Comparison of ENCODE assay signal across 8 cellular contexts in the genomic region with DNA sequence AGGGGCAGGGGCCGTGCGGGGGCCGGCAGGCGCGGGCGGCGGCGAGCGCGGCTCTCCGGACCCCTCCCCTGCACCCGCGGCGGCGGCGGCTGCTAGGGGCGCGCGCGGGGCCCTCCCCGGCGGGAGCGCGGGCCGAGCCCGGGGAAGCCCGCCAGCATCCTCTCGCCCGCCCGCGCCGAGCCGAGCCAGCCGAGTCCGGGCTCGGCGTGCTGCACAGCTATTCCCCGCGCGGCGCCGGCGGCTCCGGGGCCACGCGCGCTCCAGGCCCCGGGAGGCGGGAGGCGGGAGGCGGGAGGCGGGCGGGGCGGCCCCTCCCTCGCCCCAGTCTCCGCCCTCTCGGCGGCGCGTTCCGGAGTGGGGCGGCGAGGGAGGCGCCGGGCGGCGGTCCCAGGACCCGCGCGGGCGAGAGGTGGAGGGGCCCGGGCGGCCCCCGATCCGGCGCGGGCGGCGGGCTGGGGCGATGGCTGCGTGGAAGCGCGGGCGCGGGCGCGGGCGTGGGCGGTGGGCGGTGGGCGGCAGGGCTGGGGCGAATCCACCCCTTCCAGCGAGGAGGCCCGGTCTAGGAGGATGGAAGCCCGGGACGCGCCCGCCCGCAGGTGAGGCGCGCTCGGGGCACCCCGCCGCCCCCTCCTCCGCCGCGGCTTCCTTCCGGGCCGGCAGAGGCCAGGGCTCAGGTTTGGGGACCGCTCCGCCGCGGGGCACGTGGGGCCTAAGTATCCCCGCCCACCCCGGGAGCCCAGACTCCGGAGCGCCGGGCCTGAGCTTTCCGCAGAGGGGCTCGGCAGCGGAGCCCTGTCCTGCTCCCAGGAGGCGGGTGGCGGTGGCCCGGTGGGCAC. TPM values are rescaled to one million over a fixed set of nuclear protein-coding genes. Genes with fewer than 3 reads are reported as not detected.
DNase-seq lines count a peak whose midpoint lies in the region; ATAC-seq and TF ChIP-seq lines count a peak whose summit lies in the region.

A gene (minus strand): TSS at position 261 of the 836 bp plus-strand sequence. CDS start 1,250 bp downstream, outside the sequence.

- WGBS in hepatocyte (ENCODE audit: low lambda C conversion rate, missing lambda C conversion rate), result 5% methylated on average over 16 of the region's 125 CpGs

- ATAC-seq in CD4-positive, alpha-beta T cell (ENCODE audit: poor library complexity), result peak; percentile 62
- ATAC-seq in GM19395 (IDR thresholded peaks at IDR 0.05; ENCODE audit: unreplicated experiment), result peak; percentile 59
- ATAC-seq in HG03565 (IDR thresholded peaks at IDR 0.05; ENCODE audit: unreplicated experiment), result peak; percentile 37

- H4K20me1 ChIP-seq in hepatocyte (ENCODE audit: insufficient read depth, poor library complexity, severe bottlenecking), result no peaks in the 10 kb centered on the region

- no peaks in the 10 kb centered on the region for H3K9me3 ChIP-seq in CD4-positive, alpha-beta T cell (ENCODE audit: control insufficient read depth, low read length)
- H3K9me3 ChIP-seq in hepatocyte (ENCODE audit: low read depth), result no peaks in the 10 kb centered on the region

- H3K4me3 ChIP-seq in astrocyte of the cerebellum (ENCODE audit: low read depth, low read length), result peak within 1 kb of the TSS; percentile 48
- peak within 1 kb of the TSS; percentile 75 for H3K4me3 ChIP-seq in hepatocyte
- peak within 1 kb of the TSS; percentile 45 for H3K4me3 ChIP-seq in retinal pigment epithelial cell (ENCODE audit: low read length)

- CTCF ChIA-PET in CD4-positive, alpha-beta T cell (lab: Charles Lee), result no interaction called here

- H3K79me2 ChIP-seq in hepatocyte, result no peaks in the 10 kb centered on the region

- H3K27me3 ChIP-seq in CD4-positive, alpha-beta T cell (ENCODE audit: control insufficient read depth, insufficient read depth, low read length), result no peaks in the 10 kb centered on the region
- H3K27me3 ChIP-seq in hepatocyte, result no peaks in the 10 kb centered on the region

- in situ Hi-C loops in astrocyte of the cerebellum (cut with HindIII; ENCODE audit: low sequenced_read_pairs), result no loop called here

- H3K27ac Mint-ChIP-seq in CD4-positive, alpha-beta T cell, result peak within 1 kb of the TSS; percentile 69

- H3K4me1 ChIP-seq in hepatocyte (ENCODE audit: insufficient read depth), result no peaks in the 10 kb centered on the region

- H3K4me3 Mint-ChIP-seq in CD4-positive, alpha-beta T cell, result peak within 1 kb of the TSS; percentile 97

- no peaks in the 10 kb centered on the region for H3K27me3 Mint-ChIP-seq in CD4-positive, alpha-beta T cell

- H3K9me3 Mint-ChIP-seq in CD4-positive, alpha-beta T cell, result no peaks in the 10 kb centered on the region

- H3K27ac ChIP-seq in CD4-positive, alpha-beta T cell (ENCODE audit: low read depth, low read length), result no peak within 1 kb of the TSS
- H3K27ac ChIP-seq in hepatocyte, result peak within 1 kb of the TSS; percentile 16

- peak; percentile 26 to 61 (median 44) for DNase-seq in CD4-positive, alpha-beta T cell
- DNase-seq in T-helper 2 cell (peak; percentile 45 to 77 (median 58)), astrocyte of the cerebellum (ENCODE audit: low read depth) (no peak), hepatocyte (ENCODE audit: low spot score) (peak; percentile 80), retinal pigment epithelial cell (ENCODE audit: low read depth) (no peak), epidermal melanocyte (ENCODE audit: insufficient read length, low spot score) (no peak)

- peaks cover 9% of the 10 kb centered on the region for H3K36me3 Mint-ChIP-seq in CD4-positive, alpha-beta T cell (ENCODE audit: low read depth)

- H3K9me2 ChIP-seq in hepatocyte (replicated peaks; ENCODE audit: insufficient read depth), result no peaks in the 10 kb centered on the region

- H3K36me3 ChIP-seq in hepatocyte (replicated peaks; ENCODE audit: insufficient read depth, low read depth), result no peaks in the 10 kb centered on the region

- peak within 1 kb of the TSS; percentile 88 for H2AFZ ChIP-seq in hepatocyte

- POLR2A ChIA-PET in CD4-positive, alpha-beta T cell (lab: Charles Lee), result interaction anchor here (0.6 to 1.2 kb wide), 3 partner anchors 25 to 127 kb away, joined by 3 to 4 read pairs (median 3); a partner anchor contains a TSS

- peaks cover 34% of the 10 kb centered on the region for H3K4me1 Mint-ChIP-seq in CD4-positive, alpha-beta T cell (ENCODE audit: low read depth)

- intact Hi-C loops in CD4-positive, alpha-beta T cell (cut with DNase I, micrococcal nuclease), result loop anchor here (1.0 to 5.0 kb wide), 4 partner anchors 51 to 508 kb away; a partner anchor contains a TSS

- no peak for TF ChIP-seq CTCF in CD4-positive, alpha-beta T cell (IDR thresholded peaks at IDR 0.05)
- TF ChIP-seq CTCF in astrocyte of the cerebellum (IDR thresholded peaks at IDR 0.05; ENCODE audit: low read depth, low read length, missing control alignments) (no peak), hepatocyte (IDR thresholded peaks at IDR 0.05; ENCODE audit: poor library complexity) (no peak), retinal pigment epithelial cell (conservative IDR thresholded peaks at IDR 0.05; ENCODE audit: low read depth, low read length) (no peak)

- peak within 1 kb of the TSS; percentile 96 for H3K4me2 ChIP-seq in hepatocyte

RNA-seq across cellular contexts. Expression of the gene that starts here (rescaled TPM):
- 10 to 100 TPM; 28.1 to 31.4 TPM for total RNA-seq in CD4-positive, alpha-beta T cell
- 8.5 and 15.0 TPM in 2 replicates for total RNA-seq in hepatocyte
- polyA plus RNA-seq in hepatocyte, result 13.8 and 20.0 TPM in 2 replicates

Comparison
In these comparisons a context has a peak if more than half of its experiments do, and no peak if none do; other contexts are left out.
1. DNase-seq: peak in CD4-positive, alpha-beta T cell (10 of 10), T-helper 2 cell (5 of 5) and hepatocyte (single experiment); none in astrocyte of the cerebellum (single experiment), retinal pigment epithelial cell (single experiment) and epidermal melanocyte (single experiment).
2. Peak in every context shown above with its lines, with median percentiles within 50 percentile points of each other: ATAC-seq and H3K4me3 ChIP-seq.